Comparison of ENCODE assay signal across 1 cellular context in the genomic region with DNA sequence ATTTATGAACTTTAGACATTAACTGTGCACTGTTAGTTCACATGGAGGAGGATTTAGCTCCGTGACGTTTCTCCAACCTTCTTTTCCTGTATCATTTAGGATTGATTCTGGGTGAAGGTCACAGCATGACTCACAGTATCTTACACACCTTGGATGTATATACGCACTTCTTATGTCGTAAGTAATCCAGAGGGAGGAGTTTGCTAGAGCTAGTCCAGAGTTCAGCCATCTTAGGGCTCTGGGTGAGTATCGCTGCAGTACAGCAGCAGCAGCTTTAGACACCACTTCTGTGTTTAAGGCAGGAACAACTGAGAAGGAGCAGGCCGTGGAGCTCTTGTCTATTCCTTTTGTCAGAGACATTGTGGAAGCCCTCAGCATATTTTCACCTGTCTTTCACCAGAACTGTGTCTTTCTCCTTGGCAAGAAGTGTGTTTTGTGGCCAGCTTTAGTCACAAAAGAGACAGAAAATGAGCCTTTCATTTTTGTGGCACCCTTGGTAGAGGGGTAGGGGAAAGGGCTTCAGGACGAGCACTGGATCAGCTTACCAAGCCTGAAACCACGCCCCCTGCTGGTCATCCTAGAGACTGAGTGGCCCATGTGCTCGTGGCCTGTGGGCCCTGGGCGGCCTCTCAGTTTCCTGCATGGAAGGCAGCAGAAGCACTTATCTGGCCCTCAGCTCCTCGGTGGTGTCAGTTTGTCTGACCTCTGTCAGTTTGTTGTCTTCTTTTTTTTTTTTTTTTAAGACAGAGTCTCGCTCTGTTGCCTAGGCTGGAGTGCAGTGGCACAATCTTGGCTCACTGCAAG.
TF ChIP-seq lines count a peak whose summit lies in the region.

No MANE protein-coding gene starts in this region.

TF ChIP-seq in GM23338, 12 proteins besides CTCF, POLR2A, EP300 and RAD21 (continued from another document):
- TF ChIP-seq ZNF462 (CRISPR knock-in tag; IDR thresholded peaks at IDR 0.05), result no peak
- TF ChIP-seq EZH2phosphoT487 (IDR thresholded peaks at IDR 0.05; ENCODE audit: unreplicated experiment), result no peak
- no peak for TF ChIP-seq EZH2 (IDR thresholded peaks at IDR 0.05; ENCODE audit: low read depth, unreplicated experiment)
- TF ChIP-seq ZNF114 (CRISPR knock-in tag; IDR thresholded peaks at IDR 0.05), result no peak
- no peak for TF ChIP-seq CREB1 (CRISPR knock-in tag; IDR thresholded peaks at IDR 0.05; ENCODE audit: low read depth)
- TF ChIP-seq, protein P1, sequence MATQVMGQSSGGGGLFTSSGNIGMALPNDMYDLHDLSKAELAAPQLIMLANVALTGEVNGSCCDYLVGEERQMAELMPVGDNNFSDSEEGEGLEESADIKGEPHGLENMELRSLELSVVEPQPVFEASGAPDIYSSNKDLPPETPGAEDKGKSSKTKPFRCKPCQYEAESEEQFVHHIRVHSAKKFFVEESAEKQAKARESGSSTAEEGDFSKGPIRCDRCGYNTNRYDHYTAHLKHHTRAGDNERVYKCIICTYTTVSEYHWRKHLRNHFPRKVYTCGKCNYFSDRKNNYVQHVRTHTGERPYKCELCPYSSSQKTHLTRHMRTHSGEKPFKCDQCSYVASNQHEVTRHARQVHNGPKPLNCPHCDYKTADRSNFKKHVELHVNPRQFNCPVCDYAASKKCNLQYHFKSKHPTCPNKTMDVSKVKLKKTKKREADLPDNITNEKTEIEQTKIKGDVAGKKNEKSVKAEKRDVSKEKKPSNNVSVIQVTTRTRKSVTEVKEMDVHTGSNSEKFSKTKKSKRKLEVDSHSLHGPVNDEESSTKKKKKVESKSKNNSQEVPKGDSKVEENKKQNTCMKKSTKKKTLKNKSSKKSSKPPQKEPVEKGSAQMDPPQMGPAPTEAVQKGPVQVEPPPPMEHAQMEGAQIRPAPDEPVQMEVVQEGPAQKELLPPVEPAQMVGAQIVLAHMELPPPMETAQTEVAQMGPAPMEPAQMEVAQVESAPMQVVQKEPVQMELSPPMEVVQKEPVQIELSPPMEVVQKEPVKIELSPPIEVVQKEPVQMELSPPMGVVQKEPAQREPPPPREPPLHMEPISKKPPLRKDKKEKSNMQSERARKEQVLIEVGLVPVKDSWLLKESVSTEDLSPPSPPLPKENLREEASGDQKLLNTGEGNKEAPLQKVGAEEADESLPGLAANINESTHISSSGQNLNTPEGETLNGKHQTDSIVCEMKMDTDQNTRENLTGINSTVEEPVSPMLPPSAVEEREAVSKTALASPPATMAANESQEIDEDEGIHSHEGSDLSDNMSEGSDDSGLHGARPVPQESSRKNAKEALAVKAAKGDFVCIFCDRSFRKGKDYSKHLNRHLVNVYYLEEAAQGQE (IDR thresholded peaks at IDR 0.05; ENCODE audit: unreplicated experiment), result no peak
- TF ChIP-seq POLR2AphosphoS5 (IDR thresholded peaks at IDR 0.05; ENCODE audit: low read depth), result no peak
- no peak for TF ChIP-seq ZNF331 (CRISPR knock-in tag; IDR thresholded peaks at IDR 0.05; ENCODE audit: low read depth)
